ENCODE assay signal across 8 cellular contexts in the genomic region with DNA sequence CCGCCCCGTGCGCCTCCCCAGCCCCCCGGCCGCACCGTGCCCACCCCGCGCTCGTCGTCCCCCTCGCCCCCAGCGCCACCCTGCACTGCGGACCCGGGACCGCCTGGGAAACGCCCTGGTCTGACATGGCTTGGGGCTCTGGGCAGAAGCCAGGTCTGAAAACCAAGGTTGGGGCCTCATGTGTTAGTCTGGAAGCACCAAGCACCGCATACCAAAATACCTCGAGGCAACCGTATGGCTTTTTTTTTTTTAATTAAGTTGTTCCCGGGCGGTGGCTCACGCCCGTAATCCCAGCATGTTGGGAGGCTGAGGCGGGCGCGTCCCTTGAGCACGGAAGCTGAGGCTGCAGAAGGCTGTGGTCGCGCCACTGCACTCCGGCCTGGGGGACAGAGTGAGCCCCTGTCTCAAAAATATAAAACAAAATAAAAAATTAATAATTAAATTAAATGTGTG.
DNase-seq lines count a peak whose midpoint lies in the region; ATAC-seq and TF ChIP-seq lines count a peak whose summit lies in the region.

No MANE protein-coding gene starts in this region.

- H3K36me3 ChIP-seq in SK-N-MC (ENCODE audit: insufficient read depth, low read length) (no peaks in the 10 kb centered on the region), esophagus (ENCODE audit: control insufficient read depth in 2 of 2, insufficient read depth in 2 of 2, low read length in 1 of 2) (no peaks in the 10 kb centered on the region)

- peaks cover 4% of the 10 kb centered on the region for H3K9me3 Mint-ChIP-seq in nephron

- H3K4me3 Mint-ChIP-seq in nephron: peak overlapping the region; percentile 80 to 92 (median 82)

- peak overlapping the region; percentile 98 to 99 (median 99) for H3K27ac Mint-ChIP-seq in nephron

- H3K27ac ChIP-seq in SK-N-MC (peak overlapping the region; percentile 36), esophagus (ENCODE audit: low read depth in 2 of 2, low read length in 1 of 2) (peak overlapping the region; percentile 96 to 97)

- H3K27me3 ChIP-seq in esophagus (ENCODE audit: control insufficient read depth in 1 of 2, insufficient read depth in 2 of 2, low read length in 2 of 2): no peaks in the 10 kb centered on the region

- DNase-seq in AG09309 (ENCODE audit: low read depth): no peak
- DNase-seq in SK-N-MC (ENCODE audit: low read depth, low spot score): no peak
- DNase-seq in MV-4-11 (lab: John Stamatoyannopoulos, UW): no peak

- H3K4me3 ChIP-seq in AG09309 (ENCODE audit: control insufficient read depth, low read depth, low read length) (peak overlapping the region; percentile 23), SK-N-MC (no peak overlapping the region), esophagus (ENCODE audit: low read depth in 1 of 2, low read length in 2 of 2) (peak overlapping the region; percentile 41 to 43)

- no peaks in the 10 kb centered on the region for H3K36me3 Mint-ChIP-seq in nephron (ENCODE audit: low read depth)

- H3K9me3 ChIP-seq in SK-N-MC (ENCODE audit: low read depth, low read length) (no peaks in the 10 kb centered on the region), esophagus (ENCODE audit: control insufficient read depth in 2 of 2, insufficient read depth in 1 of 2, low read depth in 1 of 2, low read length in 1 of 2) (no peaks in the 10 kb centered on the region)

- ATAC-seq in GM18519 (IDR thresholded peaks at IDR 0.05; ENCODE audit: low FRiP score, unreplicated experiment) (peak; percentile 2), HG03135 (IDR thresholded peaks at IDR 0.05; ENCODE audit: unreplicated experiment) (peak; percentile 7), HG02759 (IDR thresholded peaks at IDR 0.05; ENCODE audit: unreplicated experiment) (no peak)

- 2 to 5% methylated on average over 29 to 30 of the region's 30 CpGs for whole genome bisulfite sequencing in esophagus, 2 donors

- H3K4me1 ChIP-seq in esophagus (ENCODE audit: control insufficient read depth in 2 of 2, insufficient read depth in 2 of 2, low read length in 1 of 2): no peaks in the 10 kb centered on the region

- H3K27me3 Mint-ChIP-seq in nephron (ENCODE audit: low read depth): no peaks in the 10 kb centered on the region

- TF ChIP-seq CTCF in AG09309 (IDR thresholded peaks at IDR 0.05; ENCODE audit: control insufficient read depth, insufficient read depth, low read depth, low read length, missing control alignments): no peak
- no peak for TF ChIP-seq CTCF in nephron (IDR thresholded peaks at IDR 0.05; ENCODE audit: unreplicated experiment in 3 of 3)

- peaks cover 42% of the 10 kb centered on the region for H3K4me1 Mint-ChIP-seq in nephron

- H3K9ac ChIP-seq in SK-N-MC (ENCODE audit: insufficient read length): no peak overlapping the region
